In the genomic region with DNA sequence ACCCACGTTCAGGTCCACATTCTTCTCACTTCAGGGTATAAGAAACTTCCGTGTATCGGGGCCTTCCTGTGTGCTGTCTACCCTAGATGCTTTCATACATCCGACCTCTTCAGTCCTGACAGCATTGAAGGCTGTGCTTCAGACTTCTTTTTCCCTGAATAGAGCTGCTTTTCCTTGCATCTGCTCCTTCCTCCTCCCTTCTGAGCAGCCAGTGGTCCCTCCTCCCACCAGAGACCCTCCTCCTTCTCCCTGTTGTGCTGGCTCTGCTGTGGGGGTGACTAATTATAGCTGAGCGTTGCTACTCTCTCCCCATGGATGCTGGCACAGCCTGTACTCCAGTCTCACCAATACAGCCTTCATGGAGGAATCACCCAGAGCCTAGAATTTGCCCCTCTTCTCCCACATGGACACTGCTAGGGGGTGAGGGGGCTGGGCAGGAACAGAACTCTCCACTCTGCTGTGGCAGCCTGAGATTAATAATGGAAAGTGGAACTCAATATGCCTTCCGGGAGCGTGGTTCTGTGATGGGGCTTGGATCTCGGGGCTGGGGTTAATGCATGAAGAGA, we compare ENCODE assay signal across 10 cellular contexts. TPM values are rescaled to one million over a fixed set of nuclear protein-coding genes. Genes with fewer than 3 reads are reported as not detected.
DNase-seq lines count a peak whose midpoint lies in the region; ATAC-seq and TF ChIP-seq lines count a peak whose summit lies in the region.
"Had no signal": no experiment of that assay in that cellular context is flagged by ENCODE, and none has a peak within 500 bp of the region (broad histone marks: within the 10 kb centered on the region; RNA-seq: fewer than 3 reads in every experiment).

No MANE protein-coding gene starts in this region.

- peak overlapping the region; percentile 80 for H3K4me3 Mint-ChIP-seq in activated T-helper 2 cell treated with anti-CD3 and anti-CD28 coated beads, Interferon-gamma antibody, Interleukin-2, Interleukin-4, amounts not matched to agents 10 μg/mL and 5 μg/mL and 100 μg/mL, durations not matched to agents 14 hours and 24 hours and 36 hours (ENCODE audit: low read depth)
- H3K4me3 Mint-ChIP-seq in memory B cell, result peak overlapping the region; percentile 78

- 54 to 57% methylated on average over 8 of the region's 8 CpGs for WGBS in thyroid gland, 2 donors

- peaks cover 5% of the 10 kb centered on the region for H3K36me3 Mint-ChIP-seq in activated T-helper 2 cell treated with anti-CD3 and anti-CD28 coated beads, Interferon-gamma antibody, Interleukin-2, Interleukin-4, amounts not matched to agents 10 μg/mL and 5 μg/mL and 100 μg/mL, durations not matched to agents 14 hours and 24 hours and 36 hours (ENCODE audit: low read depth)
- H3K36me3 Mint-ChIP-seq in memory B cell, result no peaks in the 10 kb centered on the region

- POLR2A ChIA-PET in AG04450 (lab: Yijun Ruan, JAX), result no interaction called here

- H3K27me3 ChIP-seq in AG04450 (ENCODE audit: control insufficient read depth, insufficient read depth, low read length) (no peaks in the 10 kb centered on the region), thyroid gland (no peaks in the 10 kb centered on the region)

- peaks cover 25 to 30% of the 10 kb centered on the region in 2 donors for H3K4me1 ChIP-seq in thyroid gland

- intact Hi-C loops in activated T-helper 2 cell treated with anti-CD3 and anti-CD28 coated beads, Interferon-gamma antibody, Interleukin-2, Interleukin-4, amounts not matched to agents 10 μg/mL and 5 μg/mL and 100 μg/mL, durations not matched to agents 14 hours and 24 hours and 36 hours (cut with micrococcal nuclease), result loop anchor here (5.0 to 10.0 kb wide), 4 partner anchors 68 to 595 kb away; a partner anchor contains a TSS
- intact Hi-C loops in thyroid gland (cut with DNase I), result no loop called here

- H3K27me3 Mint-ChIP-seq in activated T-helper 2 cell treated with anti-CD3 and anti-CD28 coated beads, Interferon-gamma antibody, Interleukin-2, Interleukin-4, amounts not matched to agents 10 μg/mL and 5 μg/mL and 100 μg/mL, durations not matched to agents 14 hours and 24 hours and 36 hours (ENCODE audit: low read depth), result peaks cover 12% of the 10 kb centered on the region
- H3K27me3 Mint-ChIP-seq in memory B cell, result peaks cover 11% of the 10 kb centered on the region

- H3K36me3 ChIP-seq in thyroid gland, result no peaks in the 10 kb centered on the region

- TF ChIP-seq CTCF in AG04450 (IDR thresholded peaks at IDR 0.05; ENCODE audit: low read depth, low read length) (no peak), GM12875 (IDR thresholded peaks at IDR 0.05; ENCODE audit: borderline replicate concordance, insufficient read depth, low read depth, low read length) (no peak), GM13977 (IDR thresholded peaks at IDR 0.05; ENCODE audit: extremely low read depth, insufficient read depth, missing control alignments) (no peak), thyroid gland (IDR thresholded peaks at IDR 0.05) (no peak)

- TF ChIP-seq POLR2A in thyroid gland (IDR thresholded peaks at IDR 0.05), result no peak

- CTCF ChIA-PET in AG04450 (lab: Charles Lee), result interaction anchor here (0.6 to 3.0 kb wide), 2 partner anchors 10 to 144 kb away, joined by 5 to 14 read pairs; no protein-coding TSS in a partner anchor

- no peaks in the 10 kb centered on the region for H3K9me3 Mint-ChIP-seq in activated T-helper 2 cell treated with anti-CD3 and anti-CD28 coated beads, Interferon-gamma antibody, Interleukin-2, Interleukin-4, amounts not matched to agents 10 μg/mL and 5 μg/mL and 100 μg/mL, durations not matched to agents 14 hours and 24 hours and 36 hours
- H3K9me3 Mint-ChIP-seq in memory B cell, result no peaks in the 10 kb centered on the region

- H3K27ac Mint-ChIP-seq in activated T-helper 2 cell treated with anti-CD3 and anti-CD28 coated beads, Interferon-gamma antibody, Interleukin-2, Interleukin-4, amounts not matched to agents 10 μg/mL and 5 μg/mL and 100 μg/mL, durations not matched to agents 14 hours and 24 hours and 36 hours, result peak overlapping the region; percentile 57
- H3K27ac Mint-ChIP-seq in memory B cell, result no peak overlapping the region

- H3K27ac ChIP-seq in AG04450 (ENCODE audit: low read depth, low read length) (peak overlapping the region; percentile 52), thyroid gland (no peak overlapping the region)

- H3K9me3 ChIP-seq in AG04450 (ENCODE audit: control insufficient read depth, insufficient read depth, low read length) (no peaks in the 10 kb centered on the region; the same call in 1 of the 2 replicates), thyroid gland (no peaks in the 10 kb centered on the region)

- ATAC-seq in memory B cell (ENCODE audit: low read depth), result no peak

- peak overlapping the region; percentile 67 for H3K4me3 ChIP-seq in AG04450 (ENCODE audit: low read depth, low read length)
- peak overlapping the region; percentile 55 for H3K4me3 ChIP-seq in GM12875 (ENCODE audit: low read depth, low read length)
- no peak overlapping the region for H3K4me3 ChIP-seq in thyroid gland (replicated peaks in 1 of 3)

- peaks cover 26% of the 10 kb centered on the region for H3K4me1 Mint-ChIP-seq in activated T-helper 2 cell treated with anti-CD3 and anti-CD28 coated beads, Interferon-gamma antibody, Interleukin-2, Interleukin-4, amounts not matched to agents 10 μg/mL and 5 μg/mL and 100 μg/mL, durations not matched to agents 14 hours and 24 hours and 36 hours (ENCODE audit: low read depth)
- peaks cover 26% of the 10 kb centered on the region for H3K4me1 Mint-ChIP-seq in memory B cell

- DNase-seq in AG04450 (ENCODE audit: low read depth, low spot score), result no peak
- no peak for DNase-seq in activated T-helper 2 cell treated with anti-CD3 and anti-CD28 coated beads, Interferon-gamma antibody, Interleukin-2, Interleukin-4, amounts not matched to agents 10 μg/mL and 5 μg/mL and 100 μg/mL, durations not matched to agents 14 hours and 24 hours and 36 hours (ENCODE audit: low spot score)
- DNase-seq in memory B cell (ENCODE audit: low spot score in 2 of 2), result no peak
- no peak for DNase-seq in GM13977 (ENCODE audit: low spot score)
- no peak for DNase-seq in stimulated activated CD4-positive, alpha-beta T cell treated with anti-CD3 and anti-CD28 coated beads, Interleukin-4, amount 100 ng/mL, for 24 hours
- no peak for DNase-seq in thyroid gland
- DNase-seq in Ammon's horn (ENCODE audit: low spot score), result no peak
- DNase-seq: DMS79, MM.1S had no signal

- in situ Hi-C loops in GM13977 (cut with MboI; ENCODE audit: low pct_unique_long_range_greater_than_20kb, low sequenced_read_pairs, unreplicated experiment), result no loop called here

RNA-seq across cellular contexts. Expression of a gene that starts 1.1 kb away (rescaled TPM):
- polyA plus RNA-seq in AG04450 (2011; rRNA removed), result 2.4 and 3.1 TPM in 2 replicates
- 2.8 and 3.4 TPM in 2 replicates for polyA minus RNA-seq in AG04450 (2011; rRNA and poly(A)+ RNA removed)
- 5.1 and 6.4 TPM in 2 replicates for total RNA-seq in activated T-helper 2 cell treated with anti-CD3 and anti-CD28 coated beads, Interferon-gamma antibody, Interleukin-2, Interleukin-4, amounts not matched to agents 10 μg/mL and 5 μg/mL and 100 μg/mL, durations not matched to agents 14 hours and 24 hours and 36 hours
- 1 to 10 TPM in 2 of 4 donors, under 1 TPM in 2; 0.56 to 3.0 (median 1.1) TPM for total RNA-seq in thyroid gland

RNA-seq across cellular contexts. Expression of a gene that starts 2.6 kb away (rescaled TPM):
- 21.2 and 25.4 TPM in 2 replicates for polyA plus RNA-seq in AG04450 (2011; rRNA removed)
- polyA minus RNA-seq in AG04450 (2011; rRNA and poly(A)+ RNA removed), result 33.5 and 48.0 TPM in 2 replicates
- 134 and 141 TPM in 2 replicates for total RNA-seq in activated T-helper 2 cell treated with anti-CD3 and anti-CD28 coated beads, Interferon-gamma antibody, Interleukin-2, Interleukin-4, amounts not matched to agents 10 μg/mL and 5 μg/mL and 100 μg/mL, durations not matched to agents 14 hours and 24 hours and 36 hours
- total RNA-seq in thyroid gland, result 10 to 100 TPM; 17.9 to 26.4 (median 24.3) TPM

RNA-seq across cellular contexts. Expression of a gene that starts 22.9 kb away (rescaled TPM):
- polyA plus RNA-seq in AG04450 (2011; rRNA removed), result 38.5 and 46.8 TPM in 2 replicates
- polyA minus RNA-seq in AG04450 (2011; rRNA and poly(A)+ RNA removed), result 33.9 and 34.9 TPM in 2 replicates
- total RNA-seq in activated T-helper 2 cell treated with anti-CD3 and anti-CD28 coated beads, Interferon-gamma antibody, Interleukin-2, Interleukin-4, amounts not matched to agents 10 μg/mL and 5 μg/mL and 100 μg/mL, durations not matched to agents 14 hours and 24 hours and 36 hours, result 53.8 and 55.4 TPM in 2 replicates
- total RNA-seq in thyroid gland, result 10 to 100 TPM; 53.2 to 69.0 (median 58.3) TPM

RNA-seq across cellular contexts. Expression of a gene that starts 29.5 kb away (rescaled TPM):
- 17.2 and 23.3 TPM in 2 replicates for polyA plus RNA-seq in AG04450 (2011; rRNA removed)
- 14.1 and 22.3 TPM in 2 replicates for polyA minus RNA-seq in AG04450 (2011; rRNA and poly(A)+ RNA removed)
- 30.4 and 33.4 TPM in 2 replicates for total RNA-seq in activated T-helper 2 cell treated with anti-CD3 and anti-CD28 coated beads, Interferon-gamma antibody, Interleukin-2, Interleukin-4, amounts not matched to agents 10 μg/mL and 5 μg/mL and 100 μg/mL, durations not matched to agents 14 hours and 24 hours and 36 hours
- total RNA-seq in thyroid gland, result 10 to 100 TPM in 2 of 4 donors, 1 to 10 TPM in 2; 8.2 to 11.7 (median 9.5) TPM

RNA-seq across cellular contexts. Expression of a gene that starts 50.9 kb away (rescaled TPM):
- 0.57 and 0.74 TPM in 2 replicates for polyA plus RNA-seq in AG04450 (2011; rRNA removed)
- 0.48 and 0.64 TPM in 2 replicates for polyA minus RNA-seq in AG04450 (2011; rRNA and poly(A)+ RNA removed)
- total RNA-seq in activated T-helper 2 cell treated with anti-CD3 and anti-CD28 coated beads, Interferon-gamma antibody, Interleukin-2, Interleukin-4, amounts not matched to agents 10 μg/mL and 5 μg/mL and 100 μg/mL, durations not matched to agents 14 hours and 24 hours and 36 hours, result 6.8 and 7.1 TPM in 2 replicates
- 10 to 100 TPM; 26.0 to 37.8 (median 30.0) TPM for total RNA-seq in thyroid gland

Comparison
In these comparisons a context has a peak if more than half of its experiments do, and no peak if none do; other contexts are left out.
1. H3K4me3 ChIP-seq: peak in AG04450 (single experiment) and GM12875 (single experiment); none in thyroid gland (0 of 3).